Comparison of ENCODE assay signal across 8 cellular contexts in the genomic region with DNA sequence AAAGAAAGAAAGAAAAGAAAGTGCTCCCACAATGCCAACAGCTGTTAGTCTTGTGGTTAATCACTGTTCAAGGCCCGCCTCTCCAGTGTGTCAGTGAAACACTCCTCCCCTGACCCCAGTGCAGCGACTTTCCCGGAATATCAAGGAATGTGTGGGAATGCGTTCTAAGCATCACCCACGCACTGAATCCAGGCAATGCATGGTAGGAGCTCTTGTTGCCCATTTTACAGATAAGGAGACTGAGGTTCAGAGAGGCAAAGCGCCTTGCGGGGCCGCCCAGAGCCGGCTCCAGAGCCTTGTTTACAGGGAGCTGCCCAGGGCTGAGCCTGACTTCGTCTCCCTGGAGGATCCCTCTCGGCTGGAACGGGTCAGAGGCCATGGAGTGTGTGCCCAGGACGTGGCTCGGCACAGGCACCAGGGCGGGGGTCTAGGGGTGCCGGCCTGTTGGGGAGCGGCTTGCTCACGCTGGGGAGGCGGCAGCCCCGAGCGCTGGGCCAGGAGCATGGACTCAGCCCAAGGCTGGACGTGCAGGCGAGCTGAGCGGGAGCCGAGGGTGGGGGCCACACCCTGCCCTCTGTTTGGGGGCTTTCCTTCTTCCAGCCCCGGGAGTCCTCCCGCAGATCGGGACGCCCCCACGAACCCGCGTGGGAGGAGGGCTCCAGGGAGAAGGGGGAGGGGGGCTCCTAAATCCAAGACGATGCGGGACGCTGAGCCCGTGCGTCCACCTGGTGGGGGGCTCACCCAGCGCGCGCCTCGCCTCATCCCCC.
DNase-seq lines count a peak whose midpoint lies in the region; ATAC-seq and TF ChIP-seq lines count a peak whose summit lies in the region.

No MANE protein-coding gene starts in this region.

- H4K20me1 ChIP-seq in OCI-LY1 (ENCODE audit: insufficient read depth, low read length) = no peaks in the 10 kb centered on the region

- no peaks in the 10 kb centered on the region for H3K79me2 ChIP-seq in OCI-LY1 (ENCODE audit: insufficient read depth, low read length)

- peak overlapping the region; percentile 72 for H3K27ac ChIP-seq in OCI-LY1 (ENCODE audit: low read depth, low read length, poor library complexity, severe bottlenecking)

- peak overlapping the region; percentile 87 to 88 for H3K4me3 Mint-ChIP-seq in stimulated activated naive CD8-positive, alpha-beta T cell treated with anti-CD3 and anti-CD28 coated beads, Interleukin-15, amount 100 ng/mL, for 72 hours

- H3K9me2 ChIP-seq in OCI-LY1 (ENCODE audit: low read depth, low read length) = no peaks in the 10 kb centered on the region

- H3K9ac ChIP-seq in OCI-LY1 (ENCODE audit: low read length) = peak overlapping the region; percentile 92

- H2AFZ ChIP-seq in OCI-LY1 (ENCODE audit: low read length) = no peak overlapping the region

- peaks cover 4% of the 10 kb centered on the region for H3F3A ChIP-seq in OCI-LY1 (ENCODE audit: insufficient read depth, low read length)

- peak overlapping the region; percentile 74 for H3K4me2 ChIP-seq in OCI-LY1 (ENCODE audit: low read length)

- H3K27ac Mint-ChIP-seq in stimulated activated naive CD8-positive, alpha-beta T cell treated with anti-CD3 and anti-CD28 coated beads, Interleukin-15, amount 100 ng/mL, for 72 hours = peak overlapping the region; percentile 81 to 89

- no peaks in the 10 kb centered on the region for H3K27me3 ChIP-seq in OCI-LY1 (ENCODE audit: insufficient read depth, low read length)

- H3K4me3 ChIP-seq in OCI-LY1 (ENCODE audit: low read depth, low read length, poor library complexity, severe bottlenecking) (peak overlapping the region; percentile 97), cardiac fibroblast (replicated peaks in 1 of 2; ENCODE audit: low read depth in 2 of 2, low read length in 2 of 2) (peak overlapping the region; percentile 92 to 94)

- H3K9me3 Mint-ChIP-seq in stimulated activated naive CD8-positive, alpha-beta T cell treated with anti-CD3 and anti-CD28 coated beads, Interleukin-15, amount 100 ng/mL, for 72 hours = peaks cover 0 to 20% of the 10 kb centered on the region in 2 donors

- peak; percentile 62 for DNase-seq in activated CD8-positive, alpha-beta memory T cell treated with anti-CD3 and anti-CD28 coated beads, Interleukin-2, amount 50 U/mL, for 48 hours
- DNase-seq in activated CD8-positive, alpha-beta memory T cell treated with anti-CD3 and anti-CD28 coated beads, Interleukin-2, amount 50 U/mL, for 4 hours = no peak
- DNase-seq in cardiac fibroblast (ENCODE audit: low read depth in 2 of 2) = peak; percentile 77 to 97
- peak; percentile 63 for DNase-seq in kidney glomerular epithelial cell (lab: John Stamatoyannopoulos, UW)
- DNase-seq in stimulated activated naive CD8-positive, alpha-beta T cell treated with anti-CD3 and anti-CD28 coated beads, Interleukin-15, amount 100 ng/mL, for 72 hours = peak in 1 of 2 donors; percentile 46
- no peak for DNase-seq in GF-D8 (lab: John Stamatoyannopoulos, UW)
- DNase-seq in NK-92 (lab: John Stamatoyannopoulos, UW; ENCODE audit: unreplicated experiment) = no peak

- H3K4me1 ChIP-seq in OCI-LY1 (ENCODE audit: insufficient read depth, low read length, severe bottlenecking) = peaks cover 56% of the 10 kb centered on the region

- ATAC-seq in stimulated activated naive CD8-positive, alpha-beta T cell treated with anti-CD3 and anti-CD28 coated beads, Interleukin-15, amount 100 ng/mL, for 72 hours = peak; percentile 29

- TF ChIP-seq CTCF in OCI-LY1 (IDR thresholded peaks at IDR 0.05; ENCODE audit: low read length) (no peak), cardiac fibroblast (IDR thresholded peaks at IDR 0.05; ENCODE audit: low read depth, low read length) (no peak)

- H3K4me1 Mint-ChIP-seq in stimulated activated naive CD8-positive, alpha-beta T cell treated with anti-CD3 and anti-CD28 coated beads, Interleukin-15, amount 100 ng/mL, for 72 hours = peaks cover 65% of the 10 kb centered on the region

- H3K27me3 Mint-ChIP-seq in stimulated activated naive CD8-positive, alpha-beta T cell treated with anti-CD3 and anti-CD28 coated beads, Interleukin-15, amount 100 ng/mL, for 72 hours = no peaks in the 10 kb centered on the region

- H3K9me3 ChIP-seq in OCI-LY1 (ENCODE audit: low read length) = no peaks in the 10 kb centered on the region; the same call in 1 of the 2 replicates

- H3K36me3 ChIP-seq in OCI-LY1 (ENCODE audit: insufficient read depth, low read length) = peaks cover 35% of the 10 kb centered on the region

Comparison
In these comparisons a context has a peak if more than half of its experiments do, and no peak if none do; other contexts are left out.
1. DNase-seq: peak in activated CD8-positive, alpha-beta memory T cell treated with anti-CD3 and anti-CD28 coated beads, Interleukin-2, amount 50 U/mL, for 48 hours (single experiment), cardiac fibroblast (2 of 2) and kidney glomerular epithelial cell (single experiment); none in activated CD8-positive, alpha-beta memory T cell treated with anti-CD3 and anti-CD28 coated beads, Interleukin-2, amount 50 U/mL, for 4 hours (single experiment), GF-D8 (single experiment) and NK-92 (single experiment).